ENCODE assay signal across 10 cellular contexts in the genomic region with DNA sequence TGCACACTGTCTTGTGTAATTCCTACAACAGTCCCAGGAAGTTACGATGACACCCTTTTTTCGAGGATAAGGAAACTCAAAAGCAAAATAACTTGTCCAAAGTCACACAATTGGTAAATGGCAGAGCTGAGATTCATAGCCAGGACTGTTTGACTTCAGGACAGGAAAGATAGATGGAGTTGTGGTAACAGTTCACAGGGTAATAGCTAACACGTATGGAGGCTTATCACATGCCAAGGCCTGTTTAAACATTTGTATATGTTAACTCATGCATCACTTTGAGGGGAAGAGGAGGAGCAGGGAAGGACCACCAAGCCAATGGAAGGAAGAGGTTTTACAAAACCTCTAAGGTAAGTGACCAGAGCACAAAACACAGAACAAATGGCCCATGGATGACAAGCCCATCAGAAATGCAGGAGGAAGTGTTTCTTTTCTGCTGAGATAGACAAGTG. TPM values are rescaled to one million over a fixed set of nuclear protein-coding genes. Genes with fewer than 3 reads are reported as not detected.
DNase-seq lines count a peak whose midpoint lies in the region; ATAC-seq and TF ChIP-seq lines count a peak whose summit lies in the region.
"Had no signal": no experiment of that assay in that cellular context is flagged by ENCODE, and none has a peak within 500 bp of the region (broad histone marks: within the 10 kb centered on the region; RNA-seq: fewer than 3 reads in every experiment).

No MANE protein-coding gene starts in this region.

- H3K4me1 Mint-ChIP-seq in activated CD4-positive, alpha-beta T cell treated with anti-CD3 and anti-CD28 coated beads for 36 hours = peaks cover 39% of the 10 kb centered on the region
- H3K4me1 Mint-ChIP-seq in activated T-helper 2 cell treated with anti-CD3 and anti-CD28 coated beads, Interferon-gamma antibody, Interleukin-2, Interleukin-4, amounts not matched to agents 10 μg/mL and 5 μg/mL and 100 μg/mL, durations not matched to agents 14 hours and 24 hours and 36 hours (ENCODE audit: low read depth) = peaks cover 60% of the 10 kb centered on the region
- H3K4me1 Mint-ChIP-seq in type B pancreatic cell (ENCODE audit: unreplicated experiment) = peaks cover 42% of the 10 kb centered on the region

- H3K9ac ChIP-seq in iPS-18a (ENCODE audit: low read length) = no peak overlapping the region

- no peak for TF ChIP-seq CTCF in type B pancreatic cell (conservative IDR thresholded peaks at IDR 0.05)

- no peak for DNase-seq in activated CD4-positive, alpha-beta T cell treated with anti-CD3 and anti-CD28 coated beads for 36 hours
- no peak for DNase-seq in activated CD4-positive, alpha-beta T cell treated with anti-CD3 and anti-CD28 coated beads for 48 hours
- DNase-seq in activated T-helper 2 cell treated with anti-CD3 and anti-CD28 coated beads, Interferon-gamma antibody, Interleukin-2, Interleukin-4, amounts not matched to agents 10 μg/mL and 5 μg/mL and 100 μg/mL, durations not matched to agents 14 hours and 24 hours and 36 hours (ENCODE audit: low spot score) = no peak
- DNase-seq in type B pancreatic cell (ENCODE audit: extremely low spot score, unreplicated experiment) (no peak), left colon (no peak), T1000 (lab: John Stamatoyannopoulos, UW) (no peak)
- DNase-seq in activated naive CD4-positive, alpha-beta T cell treated with Interleukin-2 at 50 U/mL for 16 hours = no peak
- DNase-seq: effector CD4-positive, alpha-beta T cell; kidney glomerular epithelial cell had no signal

- no peaks in the 10 kb centered on the region for H3K9me3 ChIP-seq in iPS-18a (ENCODE audit: control insufficient read depth, low read depth, low read length)

- peaks cover 54% of the 10 kb centered on the region for H3K36me3 ChIP-seq in iPS-18a (ENCODE audit: control insufficient read depth, low read depth, low read length)

- intact Hi-C loops in activated CD4-positive, alpha-beta T cell treated with anti-CD3 and anti-CD28 coated beads for 36 hours (cut with DNase I, micrococcal nuclease) = loop anchor here in 1 of 2 experiments (10.0 kb wide), 1 partner anchor 331 kb away; the partner anchor contains the start of gene USP24
- intact Hi-C loops in activated T-helper 2 cell treated with anti-CD3 and anti-CD28 coated beads, Interferon-gamma antibody, Interleukin-2, Interleukin-4, amounts not matched to agents 10 μg/mL and 5 μg/mL and 100 μg/mL, durations not matched to agents 14 hours and 24 hours and 36 hours (cut with micrococcal nuclease) = no loop called here
- intact Hi-C loops in left colon (cut with DNase I, micrococcal nuclease) = no loop called here

- H3K27ac Mint-ChIP-seq in activated CD4-positive, alpha-beta T cell treated with anti-CD3 and anti-CD28 coated beads for 36 hours = peak overlapping the region; percentile 38
- peak overlapping the region; percentile 11 for H3K27ac Mint-ChIP-seq in activated T-helper 2 cell treated with anti-CD3 and anti-CD28 coated beads, Interferon-gamma antibody, Interleukin-2, Interleukin-4, amounts not matched to agents 10 μg/mL and 5 μg/mL and 100 μg/mL, durations not matched to agents 14 hours and 24 hours and 36 hours
- peak overlapping the region; percentile 7 for H3K27ac Mint-ChIP-seq in type B pancreatic cell

- H3K4me3 Mint-ChIP-seq in activated CD4-positive, alpha-beta T cell treated with anti-CD3 and anti-CD28 coated beads for 36 hours = no peak overlapping the region
- peak overlapping the region; percentile 93 for H3K4me3 Mint-ChIP-seq in activated T-helper 2 cell treated with anti-CD3 and anti-CD28 coated beads, Interferon-gamma antibody, Interleukin-2, Interleukin-4, amounts not matched to agents 10 μg/mL and 5 μg/mL and 100 μg/mL, durations not matched to agents 14 hours and 24 hours and 36 hours (ENCODE audit: low read depth)
- H3K4me3 Mint-ChIP-seq in type B pancreatic cell = peak overlapping the region; percentile 98

- CTCF ChIA-PET in activated CD4-positive, alpha-beta T cell treated with anti-CD3 and anti-CD28 coated beads for 36 hours (lab: Charles Lee) = interaction anchor here (0.7 kb wide), 1 partner anchor 9 kb away, joined by 3 read pairs; no protein-coding TSS in a partner anchor

- H3K4me3 ChIP-seq in iPS-18a (ENCODE audit: low read length) = peak overlapping the region; percentile 92

- peaks cover 28% of the 10 kb centered on the region for H3K4me1 ChIP-seq in iPS-18a (ENCODE audit: control insufficient read depth, low read depth, low read length)

- H3K27ac ChIP-seq in iPS-18a (ENCODE audit: low read length) = no peak overlapping the region

- POLR2A ChIA-PET in activated CD4-positive, alpha-beta T cell treated with anti-CD3 and anti-CD28 coated beads for 36 hours (lab: Charles Lee) = no interaction called here

- peaks cover 46% of the 10 kb centered on the region for H3K36me3 Mint-ChIP-seq in activated CD4-positive, alpha-beta T cell treated with anti-CD3 and anti-CD28 coated beads for 36 hours (ENCODE audit: low read depth)
- H3K36me3 Mint-ChIP-seq in activated T-helper 2 cell treated with anti-CD3 and anti-CD28 coated beads, Interferon-gamma antibody, Interleukin-2, Interleukin-4, amounts not matched to agents 10 μg/mL and 5 μg/mL and 100 μg/mL, durations not matched to agents 14 hours and 24 hours and 36 hours (ENCODE audit: low read depth) = peaks cover 72% of the 10 kb centered on the region
- H3K36me3 Mint-ChIP-seq in type B pancreatic cell = peaks cover 31% of the 10 kb centered on the region

- no peaks in the 10 kb centered on the region for H3K27me3 ChIP-seq in iPS-18a (ENCODE audit: control insufficient read depth, insufficient read depth, low read length)

- no peak for ATAC-seq in activated CD4-positive, alpha-beta T cell treated with anti-CD3 and anti-CD28 coated beads for 36 hours
- ATAC-seq in left colon = no peak

- peaks cover 5% of the 10 kb centered on the region for H3K27me3 Mint-ChIP-seq in activated CD4-positive, alpha-beta T cell treated with anti-CD3 and anti-CD28 coated beads for 36 hours
- H3K27me3 Mint-ChIP-seq in activated T-helper 2 cell treated with anti-CD3 and anti-CD28 coated beads, Interferon-gamma antibody, Interleukin-2, Interleukin-4, amounts not matched to agents 10 μg/mL and 5 μg/mL and 100 μg/mL, durations not matched to agents 14 hours and 24 hours and 36 hours (ENCODE audit: low read depth) = peaks cover 2% of the 10 kb centered on the region
- no peaks in the 10 kb centered on the region for H3K27me3 Mint-ChIP-seq in type B pancreatic cell

- no peaks in the 10 kb centered on the region for H3K9me3 Mint-ChIP-seq in activated CD4-positive, alpha-beta T cell treated with anti-CD3 and anti-CD28 coated beads for 36 hours (ENCODE audit: low read depth)
- peaks cover 4% of the 10 kb centered on the region for H3K9me3 Mint-ChIP-seq in activated T-helper 2 cell treated with anti-CD3 and anti-CD28 coated beads, Interferon-gamma antibody, Interleukin-2, Interleukin-4, amounts not matched to agents 10 μg/mL and 5 μg/mL and 100 μg/mL, durations not matched to agents 14 hours and 24 hours and 36 hours
- no peaks in the 10 kb centered on the region for H3K9me3 Mint-ChIP-seq in type B pancreatic cell

RNA-seq across cellular contexts. Expression of gene DHCR24, which starts 2.8 kb away (rescaled TPM):
- 10 to 100 TPM; 78.4 to 80.6 TPM for total RNA-seq in activated CD4-positive, alpha-beta T cell treated with anti-CD3 and anti-CD28 coated beads for 36 hours
- 223 and 231 TPM in 2 replicates for total RNA-seq in activated T-helper 2 cell treated with anti-CD3 and anti-CD28 coated beads, Interferon-gamma antibody, Interleukin-2, Interleukin-4, amounts not matched to agents 10 μg/mL and 5 μg/mL and 100 μg/mL, durations not matched to agents 14 hours and 24 hours and 36 hours
- total RNA-seq in type B pancreatic cell (ENCODE audit: low replicate concordance) (119 and 149 TPM in 2 replicates), left colon (100 to 1,000 TPM; 217 to 298 TPM)
